In the genomic region with DNA sequence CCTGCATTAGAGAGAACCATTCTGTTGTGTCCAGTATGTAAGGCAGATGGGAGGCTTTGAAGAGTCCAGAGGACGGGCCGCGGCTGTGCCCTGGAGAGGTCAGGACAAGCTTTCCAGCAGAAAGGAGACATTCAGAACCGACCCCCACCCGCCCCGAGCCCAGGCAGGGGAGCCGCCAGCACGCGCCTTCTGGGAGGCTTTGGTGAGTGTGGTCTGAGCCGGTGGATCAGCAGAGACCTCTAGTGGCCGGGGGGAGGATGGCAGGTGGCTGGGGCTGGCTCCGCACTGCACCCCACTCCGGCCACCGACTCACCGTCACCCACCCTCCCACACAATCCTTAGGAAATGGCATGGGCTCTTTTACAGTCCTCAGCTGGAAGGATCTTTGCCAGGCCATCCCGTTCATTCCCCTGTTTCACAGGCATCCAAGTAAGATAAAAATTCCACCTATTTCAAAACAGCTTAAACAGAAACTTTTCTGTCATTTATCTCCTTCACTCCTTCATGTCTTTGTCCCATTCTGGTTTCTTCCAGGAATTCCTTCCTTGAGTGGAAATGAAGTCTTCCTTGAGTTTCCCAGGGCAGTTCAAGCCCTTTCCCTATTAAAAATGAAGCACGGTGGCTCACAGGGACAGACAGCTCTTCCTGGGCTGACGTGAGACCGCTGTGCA, we compare ENCODE assay signal across 8 cellular contexts.
DNase-seq lines count a peak whose midpoint lies in the region; ATAC-seq and TF ChIP-seq lines count a peak whose summit lies in the region.

No MANE protein-coding gene starts in this region.

- H3K27ac Mint-ChIP-seq in activated CD4-positive, alpha-beta memory T cell treated with anti-CD3 and anti-CD28 coated beads, Interleukin-2, amount 10 ng/mL, durations not matched to agents 7 days and 5 days, result no peak overlapping the region
- no peak overlapping the region for H3K27ac Mint-ChIP-seq in memory B cell

- H3K4me1 Mint-ChIP-seq in activated CD4-positive, alpha-beta memory T cell treated with anti-CD3 and anti-CD28 coated beads, Interleukin-2, amount 10 ng/mL, durations not matched to agents 7 days and 5 days, result no peaks in the 10 kb centered on the region
- H3K4me1 Mint-ChIP-seq in memory B cell, result peaks cover 3% of the 10 kb centered on the region

- CTCF ChIA-PET in activated CD4-positive, alpha-beta memory T cell treated with anti-CD3 and anti-CD28 coated beads, Interleukin-2, amount 10 ng/mL, durations not matched to agents 7 days and 5 days (lab: Charles Lee), result interaction anchor here (0.6 to 2.0 kb wide), 12 partner anchors 8 to 516 kb away, joined by 3 to 8 read pairs (median 4); no protein-coding TSS in a partner anchor

- peak; percentile 95 for ATAC-seq in HG02852 (IDR thresholded peaks at IDR 0.05; ENCODE audit: unreplicated experiment)
- ATAC-seq in memory B cell (ENCODE audit: low read depth), result peak; percentile 91

- no peaks in the 10 kb centered on the region for H3K36me3 Mint-ChIP-seq in activated CD4-positive, alpha-beta memory T cell treated with anti-CD3 and anti-CD28 coated beads, Interleukin-2, amount 10 ng/mL, durations not matched to agents 7 days and 5 days (ENCODE audit: low read depth)
- no peaks in the 10 kb centered on the region for H3K36me3 Mint-ChIP-seq in memory B cell

- H3K27me3 Mint-ChIP-seq in activated CD4-positive, alpha-beta memory T cell treated with anti-CD3 and anti-CD28 coated beads, Interleukin-2, amount 10 ng/mL, durations not matched to agents 7 days and 5 days, result peaks cover 64% of the 10 kb centered on the region
- peaks cover 30% of the 10 kb centered on the region for H3K27me3 Mint-ChIP-seq in memory B cell

- H3K9me3 Mint-ChIP-seq in activated CD4-positive, alpha-beta memory T cell treated with anti-CD3 and anti-CD28 coated beads, Interleukin-2, amount 10 ng/mL, durations not matched to agents 7 days and 5 days, result no peaks in the 10 kb centered on the region
- no peaks in the 10 kb centered on the region for H3K9me3 Mint-ChIP-seq in memory B cell

- peak; percentile 64 to 98 (median 91) for TF ChIP-seq CTCF in dorsolateral prefrontal cortex (IDR thresholded peaks at IDR 0.05 in 54 of 56, conservative IDR thresholded peaks at IDR 0.05 in 2 of 56; ENCODE audit: low read depth in 1 of 56, partially characterized antibody in 56 of 56)

- POLR2A ChIA-PET in activated CD4-positive, alpha-beta memory T cell treated with anti-CD3 and anti-CD28 coated beads, Interleukin-2, amount 10 ng/mL, durations not matched to agents 7 days and 5 days (lab: Charles Lee), result no interaction called here

- H3K27me3 ChIP-seq in dorsolateral prefrontal cortex, result no peaks in the 10 kb centered on the region

- DNase-seq in DMS53 (lab: John Stamatoyannopoulos, UW) (peak; percentile 54), DMS53 treated with DMSO at 0.1 percent for 48 hours (lab: John Stamatoyannopoulos, UW; ENCODE audit: unreplicated experiment) (no peak), NCI-H345 (lab: John Stamatoyannopoulos, UW) (peak; percentile 50), dorsolateral prefrontal cortex (peak; percentile 72 to 84 (median 77)), memory B cell (ENCODE audit: low spot score in 2 of 2) (peak; percentile 67 to 80)
- DNase-seq in activated CD4-positive, alpha-beta memory T cell treated with anti-CD3 and anti-CD28 coated beads, Interleukin-2, amount 10 ng/mL, durations not matched to agents 7 days and 5 days, result peak; percentile 66
- DNase-seq in stimulated activated CD8-positive, alpha-beta memory T cell treated with anti-CD3 and anti-CD28 coated beads, Interleukin-2, amount 100 ng/mL, for 1 hour (ENCODE audit: low read depth in 2 of 2), result peak; percentile 38 to 50

- H3K4me3 ChIP-seq in dorsolateral prefrontal cortex, result peak overlapping the region in 21 of 59 donors; percentile 5 to 35 (median 17)

- intact Hi-C loops in dorsolateral prefrontal cortex (cut with DNase I), result loop anchor here (5.0 to 10.0 kb wide), 4 partner anchors 53 to 450 kb away; partner anchors contain the start of genes CCDC15 (in 1 of the 2) and PKNOX2 (in 1 of the 2)

- peak overlapping the region in 56 of 59 donors; percentile 12 to 87 (median 70) for H3K27ac ChIP-seq in dorsolateral prefrontal cortex

- no peak overlapping the region for H3K4me3 Mint-ChIP-seq in activated CD4-positive, alpha-beta memory T cell treated with anti-CD3 and anti-CD28 coated beads, Interleukin-2, amount 10 ng/mL, durations not matched to agents 7 days and 5 days
- H3K4me3 Mint-ChIP-seq in memory B cell, result peak overlapping the region; percentile 11
